9 cellular contexts compared by ENCODE assay signal in the genomic region with DNA sequence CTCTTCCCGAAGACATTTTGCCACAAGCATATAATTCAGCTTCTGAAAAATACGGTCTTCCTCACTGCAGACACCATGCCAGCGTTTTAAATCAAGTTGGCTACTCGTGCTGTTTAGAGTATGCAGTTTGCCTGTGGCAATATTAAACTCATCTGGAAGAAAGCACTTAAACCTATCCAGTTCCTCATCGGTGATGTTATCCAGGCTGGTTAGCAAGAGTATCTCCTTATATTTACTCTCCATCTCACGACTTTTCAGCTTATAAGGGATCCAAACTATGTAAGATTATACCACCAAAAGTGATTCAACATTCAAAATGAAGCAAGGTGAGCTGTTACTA. TPM values are rescaled to one million over a fixed set of nuclear protein-coding genes. Genes with fewer than 3 reads are reported as not detected.
DNase-seq lines count a peak whose midpoint lies in the region; ATAC-seq and TF ChIP-seq lines count a peak whose summit lies in the region.
"Had no signal": no experiment of that assay in that cellular context is flagged by ENCODE, and none has a peak within 500 bp of the region (broad histone marks: within the 10 kb centered on the region; RNA-seq: fewer than 3 reads in every experiment).

No MANE protein-coding gene starts in this region.

- no peaks in the 10 kb centered on the region for H3K36me3 Mint-ChIP-seq in progenitor cell of endocrine pancreas (ENCODE audit: insufficient read depth)

- peaks cover 15% of the 10 kb centered on the region for H3K4me1 Mint-ChIP-seq in progenitor cell of endocrine pancreas (ENCODE audit: low read depth)

- H3K9me2 ChIP-seq in GM23248 (ENCODE audit: insufficient read depth): no peaks in the 10 kb centered on the region

- H3K4me3 ChIP-seq in GM23248: peak overlapping the region; percentile 83
- H3K4me3 ChIP-seq in astrocyte of the spinal cord (ENCODE audit: low read depth, low read length): peak overlapping the region; percentile 58
- H3K4me3 ChIP-seq in right atrium auricular region: peak overlapping the region; percentile 40 to 50

- peak overlapping the region; percentile 97 for H2AFZ ChIP-seq in GM23248

- H3K9ac ChIP-seq in GM23248: peak overlapping the region; percentile 86

- peaks cover 33% of the 10 kb centered on the region for H3F3A ChIP-seq in GM23248 (ENCODE audit: insufficient read depth)

- peak overlapping the region; percentile 78 for H3K4me3 Mint-ChIP-seq in progenitor cell of endocrine pancreas (ENCODE audit: low read depth)

- no peaks in the 10 kb centered on the region for H3K27me3 Mint-ChIP-seq in progenitor cell of endocrine pancreas

- peaks cover 4% of the 10 kb centered on the region; the same call in 1 of the 2 replicates for H3K79me2 ChIP-seq in GM23248 (ENCODE audit: insufficient read depth)

- no peak for ATAC-seq in GM18873 (IDR thresholded peaks at IDR 0.05; ENCODE audit: low FRiP score, unreplicated experiment)
- no peak for ATAC-seq in HG02588 (IDR thresholded peaks at IDR 0.05; ENCODE audit: unreplicated experiment)

- H3K27ac ChIP-seq in GM23248: peak overlapping the region; percentile 95
- H3K27ac ChIP-seq in right atrium auricular region: peak overlapping the region; percentile 86 to 87

- H3K27me3 ChIP-seq in GM23248 (replicated peaks; ENCODE audit: insufficient read depth) (no peaks in the 10 kb centered on the region), right atrium auricular region (no peaks in the 10 kb centered on the region)

- H3K27ac Mint-ChIP-seq in progenitor cell of endocrine pancreas: peak overlapping the region; percentile 25

- no peaks in the 10 kb centered on the region for H3K9me3 Mint-ChIP-seq in progenitor cell of endocrine pancreas (ENCODE audit: low read depth)

- TF ChIP-seq CTCF in astrocyte of the spinal cord (IDR thresholded peaks at IDR 0.05; ENCODE audit: low read depth, low read length): no peak
- peak in 1 of 2 donors; percentile 1 for TF ChIP-seq CTCF in right atrium auricular region (IDR thresholded peaks at IDR 0.05)
- TF ChIP-seq CTCF in progenitor cell of endocrine pancreas (IDR thresholded peaks at IDR 0.05; ENCODE audit: unreplicated experiment): no peak

- H4K20me1 ChIP-seq in GM23248 (ENCODE audit: insufficient read depth): no peaks in the 10 kb centered on the region

- H3K4me1 ChIP-seq in GM23248 (ENCODE audit: insufficient read depth) (peaks cover 29% of the 10 kb centered on the region), right atrium auricular region (peaks cover 0 to 23% of the 10 kb centered on the region in 2 donors)

- peak; percentile 64 for DNase-seq in GM23248
- DNase-seq in astrocyte of the spinal cord (ENCODE audit: low read depth, low spot score): no peak
- DNase-seq in right atrium auricular region (ENCODE audit: low spot score): no peak
- no peak for DNase-seq in progenitor cell of endocrine pancreas (ENCODE audit: low spot score, unreplicated experiment)
- DNase-seq in foreskin melanocyte: no peak
- DNase-seq in HT-29 (ENCODE audit: low spot score): no peak
- DNase-seq: activated CD4-positive, CD25-positive, alpha-beta regulatory T cell had no signal

- H3K36me3 ChIP-seq in GM23248 (ENCODE audit: low read depth) (no peaks in the 10 kb centered on the region), right atrium auricular region (no peaks in the 10 kb centered on the region)

- in situ Hi-C loops in GM23248 (cut with MboI): no loop called here
- in situ Hi-C loops in astrocyte of the spinal cord (cut with HindIII; ENCODE audit: low sequenced_read_pairs): no loop called here

- peak overlapping the region; percentile 97 for H3K4me2 ChIP-seq in GM23248 (ENCODE audit: unreplicated experiment)

- H3K9me3 ChIP-seq in GM23248 (ENCODE audit: low read depth): no peaks in the 10 kb centered on the region
- no peaks in the 10 kb centered on the region for H3K9me3 ChIP-seq in right atrium auricular region

- 1 to 4% methylated on average over 6 of the region's 6 CpGs for WGBS in GM23248 (ENCODE audit: low coverage in 1 of 2, low lambda C conversion rate in 2 of 2, missing lambda C conversion rate in 2 of 2), 2 experiments

RNA-seq across cellular contexts. Expression of gene IFI16, which starts 9.7 kb away (rescaled TPM):
- total RNA-seq in GM23248 (2014; rRNA removed; shearing (Covaris generic)): 36.4 and 45.5 TPM in 2 replicates
- 88.1 and 88.9 TPM in 2 replicates for polyA plus RNA-seq in GM23248 (2016; fragmentation: Nextera tagmentation; extraction: Ambion mirVana)
- 10 to 100 TPM; 31.1 to 41.2 TPM for total RNA-seq in right atrium auricular region
- total RNA-seq in progenitor cell of endocrine pancreas: 8.9 and 9.5 TPM in 2 replicates
- total RNA-seq in HT-29 (2014; rRNA removed; shearing (Covaris generic)): not detected in 2 replicates
